Comparison of ENCODE assay signal across 6 cellular contexts in genomic region chr19:43625918-43626579, GRCh38.
DNase-seq lines count a peak whose midpoint lies in the region; ATAC-seq and TF ChIP-seq lines count a peak whose summit lies in the region.
"Had no signal": no experiment of that assay in that cellular context is flagged by ENCODE, and none has a peak within 500 bp of the region (broad histone marks: within the 10 kb centered on the region; RNA-seq: fewer than 3 reads in every experiment).

No MANE protein-coding gene starts in this region.

- POLR2A ChIA-PET in GM10248 (lab: Yijun Ruan, JAX), result no interaction called here

- CTCF ChIA-PET in GM10248 (lab: Yijun Ruan, JAX), result interaction anchor here (0.7 to 2.0 kb wide), 4 partner anchors 42 to 183 kb away, joined by 3 to 8 read pairs (median 4); no protein-coding TSS in a partner anchor

- TF ChIP-seq CTCF in GM10248 (IDR thresholded peaks at IDR 0.05; ENCODE audit: control extremely low read depth, extremely low read depth, low read depth, missing control alignments), result no peak

- peak; percentile 46 for DNase-seq in GM10248 (ENCODE audit: extremely low spot score)
- DNase-seq in OCI-M1 (lab: John Stamatoyannopoulos, UW), result peak; percentile 94
- peak; percentile 82 for DNase-seq in iPS-NIHi11 (ENCODE audit: low spot score)
- DNase-seq: T-helper 2 cell had no signal

- ATAC-seq in GM21367 (IDR thresholded peaks at IDR 0.05; ENCODE audit: unreplicated experiment), result no peak
- ATAC-seq in HG02610 (IDR thresholded peaks at IDR 0.05; ENCODE audit: unreplicated experiment), result no peak
